21 cellular contexts compared by ENCODE assay signal in genomic region chr7:117362294-117362693, GRCh38. TPM values are rescaled to one million over a fixed set of nuclear protein-coding genes. Genes with fewer than 3 reads are reported as not detected.
"Had no signal": no experiment of that assay in that cellular context is flagged by ENCODE, and none has a peak within 500 bp of the region (broad histone marks: within the 10 kb centered on the region; RNA-seq: fewer than 3 reads in every experiment).

No MANE protein-coding gene starts in this region.

- H3K36me3 ChIP-seq: neural progenitor cell, ovary, right lobe of liver, suprapubic skin, transverse colon had no signal

- H3K9ac ChIP-seq: neural progenitor cell had no signal

- H3K4me2 ChIP-seq: neural progenitor cell had no signal

- ATAC-seq: activated CD8-positive, alpha-beta memory T cell treated with anti-CD3 and anti-CD28 coated beads, Interleukin-2, amount 10 ng/mL, durations not matched to agents 7 days and 5 days; naive thymus-derived CD4-positive, alpha-beta T cell; right lobe of liver; stimulated activated naive CD8-positive, alpha-beta T cell treated with anti-CD3 and anti-CD28 coated beads, Interleukin-15, amount 100 ng/mL, for 72 hours had no signal

- H3K27ac ChIP-seq: neural progenitor cell, ovary, right lobe of liver, suprapubic skin, transverse colon had no signal

- DNase-seq: activated CD4-positive, alpha-beta memory T cell treated with anti-CD3 and anti-CD28 coated beads, Interleukin-2, amount 10 ng/mL, durations not matched to agents 7 days and 5 days; activated CD4-positive, alpha-beta T cell treated with anti-CD3 and anti-CD28 coated beads for 48 hours; activated CD4-positive, CD25-positive, alpha-beta regulatory T cell; activated CD8-positive, alpha-beta memory T cell treated with anti-CD3 and anti-CD28 coated beads, Interleukin-2, amount 10 ng/mL, durations not matched to agents 7 days and 5 days; activated naive CD8-positive, alpha-beta T cell treated with anti-CD3 and anti-CD28 coated beads for 36 hours; amniotic stem cell; foreskin fibroblast; mesenchymal stem cell; naive thymus-derived CD4-positive, alpha-beta T cell; ovary; right lobe of liver; small intestine; stimulated activated CD4-positive, alpha-beta T cell treated with anti-CD3 and anti-CD28 coated beads, Interleukin-15, amount 100 ng/mL, for 24 hours; stimulated activated CD4-positive, alpha-beta T cell treated with anti-CD3 and anti-CD28 coated beads, Interleukin-4, amount 100 ng/mL, for 1 hour; stimulated activated naive CD8-positive, alpha-beta T cell treated with anti-CD3 and anti-CD28 coated beads, Interleukin-15, amount 100 ng/mL, for 72 hours; transverse colon had no signal

- H2AFZ ChIP-seq: neural progenitor cell had no signal

- H3K27me3 ChIP-seq: neural progenitor cell, ovary, right lobe of liver, suprapubic skin, transverse colon had no signal

- H3K4me1 ChIP-seq: neural progenitor cell, right lobe of liver, suprapubic skin, transverse colon had no signal

- H3K4me3 ChIP-seq: neural progenitor cell, ovary, right lobe of liver, suprapubic skin, transverse colon had no signal

- H3K9me3 ChIP-seq: ovary, right lobe of liver, suprapubic skin, transverse colon had no signal

RNA-seq across cellular contexts. Expression of gene WNT2, which starts 39.4 kb away (rescaled TPM):
- total RNA-seq: activated CD4-positive, alpha-beta memory T cell treated with anti-CD3 and anti-CD28 coated beads, Interleukin-2, amount 10 ng/mL, durations not matched to agents 7 days and 5 days; activated CD8-positive, alpha-beta memory T cell treated with anti-CD3 and anti-CD28 coated beads, Interleukin-2, amount 10 ng/mL, durations not matched to agents 7 days and 5 days; activated naive CD8-positive, alpha-beta T cell treated with anti-CD3 and anti-CD28 coated beads for 36 hours; dermis microvascular lymphatic vessel endothelial cell; glomerular endothelial cell; mucosa of gallbladder; naive thymus-derived CD4-positive, alpha-beta T cell; transverse colon had no signal
- polyA plus RNA-seq: naive thymus-derived CD4-positive, alpha-beta T cell had no signal
